Comparison of ENCODE assay signal across 23 cellular contexts in the genomic region with DNA sequence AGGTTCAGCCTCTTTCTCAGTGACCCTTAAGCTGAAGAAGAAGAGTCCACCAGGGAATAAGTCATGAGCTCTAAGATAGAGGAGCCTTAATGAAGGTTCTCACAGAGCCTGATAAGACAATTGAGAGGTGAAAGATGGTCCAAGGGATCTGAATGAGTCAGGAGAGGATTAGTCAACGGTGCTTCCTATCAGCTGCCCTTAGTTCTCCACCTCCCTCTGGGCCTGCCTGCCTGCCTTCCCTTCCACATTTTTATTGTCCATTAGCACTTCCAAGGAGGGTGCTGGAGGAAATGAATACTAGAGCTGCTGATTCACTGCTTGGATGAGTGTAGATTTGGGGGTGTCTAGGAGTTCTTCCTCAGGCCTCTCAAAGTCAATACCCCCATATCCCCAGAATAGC.
DNase-seq lines count a peak whose midpoint lies in the region; ATAC-seq and TF ChIP-seq lines count a peak whose summit lies in the region.
"Had no signal": no experiment of that assay in that cellular context is flagged by ENCODE, and none has a peak within 500 bp of the region (broad histone marks: within the 10 kb centered on the region; RNA-seq: fewer than 3 reads in every experiment).

No MANE protein-coding gene starts in this region.

- peaks cover 28% of the 10 kb centered on the region for H3K4me1 Mint-ChIP-seq in endodermal cell
- H3K4me1 Mint-ChIP-seq: T-cell had no signal

- H3K9ac ChIP-seq in HUES48 (ENCODE audit: low read depth, low read length) (no peak overlapping the region), endodermal cell (ENCODE audit: extremely low read depth, low read length, poor library complexity, severe bottlenecking) (no peak overlapping the region), mesenchymal stem cell (ENCODE audit: low read length) (no peak overlapping the region)

- no peak overlapping the region for H3K4me3 ChIP-seq in HUES48 (ENCODE audit: low read depth, low read length)
- H3K4me3 ChIP-seq in endodermal cell (ENCODE audit: low read length), result no peak overlapping the region
- no peak overlapping the region for H3K4me3 ChIP-seq in mesenchymal stem cell (ENCODE audit: insufficient read depth in 1 of 2, low read depth in 1 of 2, low read length in 2 of 2)
- H3K4me3 ChIP-seq in MG63, result no peak overlapping the region
- H3K4me3 ChIP-seq: GM12878, GM23338, HAP-1, K562, Peyer's patch, SJCRH30 had no signal

- H2BK5ac ChIP-seq in mesenchymal stem cell (ENCODE audit: low read depth, low read length, poor library complexity, severe bottlenecking), result no peak overlapping the region

- no peaks in the 10 kb centered on the region for H3K36me3 ChIP-seq in HUES48 (ENCODE audit: control insufficient read depth, insufficient read depth, low read length)
- H3K36me3 ChIP-seq in endodermal cell (ENCODE audit: control insufficient read depth, insufficient read depth, low read length), result no peaks in the 10 kb centered on the region
- H3K36me3 ChIP-seq in mesenchymal stem cell (ENCODE audit: control insufficient read depth in 1 of 2, insufficient read depth in 2 of 2, low read depth in 1 of 2, low read length in 2 of 2), result no peaks in the 10 kb centered on the region
- no peaks in the 10 kb centered on the region for H3K36me3 ChIP-seq in MG63
- H3K36me3 ChIP-seq: HAP-1, Peyer's patch, SJCRH30 had no signal

- H3K36me3 Mint-ChIP-seq in endodermal cell (ENCODE audit: low read depth), result no peaks in the 10 kb centered on the region
- H3K36me3 Mint-ChIP-seq: CD14-positive monocyte, T-cell had no signal

- no peak overlapping the region for H3K14ac ChIP-seq in mesenchymal stem cell (ENCODE audit: low read length in 2 of 2)

- H3K27ac ChIP-seq in HUES48 (ENCODE audit: low read depth, low read length), result peak overlapping the region; percentile 16
- no peak overlapping the region for H3K27ac ChIP-seq in endodermal cell (ENCODE audit: low read depth, low read length)
- no peak overlapping the region for H3K27ac ChIP-seq in mesenchymal stem cell (ENCODE audit: low read length, poor library complexity, severe bottlenecking)
- H3K27ac ChIP-seq: Peyer's patch, SJCRH30 had no signal

- H2BK12ac ChIP-seq in mesenchymal stem cell (ENCODE audit: low read length in 2 of 2), result no peak overlapping the region

- H3K4me1 ChIP-seq in HUES48 (ENCODE audit: control insufficient read depth, insufficient read depth, low read length), result no peaks in the 10 kb centered on the region
- peaks cover 15% of the 10 kb centered on the region for H3K4me1 ChIP-seq in endodermal cell (ENCODE audit: control insufficient read depth, insufficient read depth, low read length)
- H3K4me1 ChIP-seq in mesenchymal stem cell (ENCODE audit: control insufficient read depth, insufficient read depth, low read depth, low read length), result no peaks in the 10 kb centered on the region
- H3K4me1 ChIP-seq: HAP-1, SJCRH30 had no signal

- H4K8ac ChIP-seq in mesenchymal stem cell (ENCODE audit: low read length), result no peak overlapping the region

- no peaks in the 10 kb centered on the region for H3K79me1 ChIP-seq in mesenchymal stem cell (replicated peaks; ENCODE audit: low read length, poor library complexity, severe bottlenecking)

- H3K27ac Mint-ChIP-seq in endodermal cell, result no peak overlapping the region
- H3K27ac Mint-ChIP-seq: B cell, CD14-positive monocyte, GM23338, T-cell had no signal

- no peak for TF ChIP-seq CTCF in endodermal cell (conservative IDR thresholded peaks at IDR 0.05)

- H3K27me3 ChIP-seq in HUES48 (ENCODE audit: control insufficient read depth, insufficient read depth, low read length) (no peaks in the 10 kb centered on the region), endodermal cell (ENCODE audit: control insufficient read depth, insufficient read depth, low read length, poor library complexity, severe bottlenecking) (no peaks in the 10 kb centered on the region), mesenchymal stem cell (ENCODE audit: control insufficient read depth in 1 of 2, insufficient read depth in 1 of 2, low read length in 2 of 2) (no peaks in the 10 kb centered on the region), MG63 (no peaks in the 10 kb centered on the region)
- H3K27me3 ChIP-seq: Peyer's patch, SJCRH30 had no signal

- H4K91ac ChIP-seq in mesenchymal stem cell (ENCODE audit: low read length), result no peak overlapping the region

- peaks cover 1% of the 10 kb centered on the region for H3K27me3 Mint-ChIP-seq in endodermal cell (ENCODE audit: insufficient read depth)

- no peak overlapping the region for H2AFZ ChIP-seq in mesenchymal stem cell (ENCODE audit: low read depth, low read length)
- H2AFZ ChIP-seq: GM23338 had no signal

- WGBS in endodermal cell (ENCODE audit: insufficient coverage in 1 of 2, insufficient read length in 1 of 2), 2 experiments, result no CpG with 5 or more reads among the region's 1 CpG
- WGBS in mesenchymal stem cell, result 20% methylated on average over 1 of the region's 1 CpG

- H3K9me3 ChIP-seq in HUES48 (ENCODE audit: control insufficient read depth, insufficient read depth, low read length), result no peaks in the 10 kb centered on the region
- peaks cover 14% of the 10 kb centered on the region for H3K9me3 ChIP-seq in endodermal cell (ENCODE audit: control insufficient read depth, low read length)
- no peaks in the 10 kb centered on the region for H3K9me3 ChIP-seq in mesenchymal stem cell (ENCODE audit: control insufficient read depth, low read length)
- no peaks in the 10 kb centered on the region for H3K9me3 ChIP-seq in MG63
- H3K9me3 ChIP-seq: HAP-1, Peyer's patch, SJCRH30 had no signal

- H2BK15ac ChIP-seq in mesenchymal stem cell (ENCODE audit: low read depth, poor library complexity, severe bottlenecking), result no peak overlapping the region

- no peak overlapping the region for H3K18ac ChIP-seq in mesenchymal stem cell (ENCODE audit: low read depth in 1 of 2, low read length in 2 of 2)

- peak overlapping the region; percentile 49 for H2AK5ac ChIP-seq in mesenchymal stem cell (ENCODE audit: low read length, severe bottlenecking)

- H2BK120ac ChIP-seq in mesenchymal stem cell (ENCODE audit: low read depth, low read length), result no peak overlapping the region

- H3K9me3 Mint-ChIP-seq in endodermal cell, result peaks cover 6% of the 10 kb centered on the region

- no peak overlapping the region for H3K23ac ChIP-seq in mesenchymal stem cell (ENCODE audit: low read length in 2 of 2)

- H3K4ac ChIP-seq in mesenchymal stem cell (ENCODE audit: low read depth in 1 of 2, low read length in 2 of 2), result no peak overlapping the region

- H3K4me3 Mint-ChIP-seq in endodermal cell, result no peak overlapping the region
- H3K4me3 Mint-ChIP-seq: B cell, CD14-positive monocyte, GM23338, T-cell had no signal

- ATAC-seq in GM18873 (IDR thresholded peaks at IDR 0.05; ENCODE audit: low FRiP score, unreplicated experiment), result no peak
- ATAC-seq: GM12878, GM23338, K562, T-cell had no signal

- H3K4me2 ChIP-seq in mesenchymal stem cell (ENCODE audit: low read length, poor library complexity, severe bottlenecking), result no peak overlapping the region
- H3K4me2 ChIP-seq: GM23338 had no signal

- DNase-seq in COLO829 (ENCODE audit: low spot score) (peak; percentile 4), endodermal cell (peak; percentile 77), mesenchymal stem cell (no peak), germinal center (ENCODE audit: low spot score) (no peak), MG63 (no peak)
- DNase-seq: MM.1S, NCI-H1105, NCI-H146, NCI-H2029, NCI-H2227 treated with DMSO at 0.1 percent for 48 hours, NCI-H510A, NCI-H774, Peyer's patch, SJCRH30, T-cell had no signal

Comparison
In these comparisons a context has a peak if more than half of its experiments do, and no peak if none do; other contexts are left out.
1. DNase-seq: peak in COLO829 (single experiment) and endodermal cell (single experiment); none in mesenchymal stem cell (single experiment), germinal center (single experiment) and MG63 (single experiment).